1 cellular context compared by ENCODE assay signal in the genomic region with DNA sequence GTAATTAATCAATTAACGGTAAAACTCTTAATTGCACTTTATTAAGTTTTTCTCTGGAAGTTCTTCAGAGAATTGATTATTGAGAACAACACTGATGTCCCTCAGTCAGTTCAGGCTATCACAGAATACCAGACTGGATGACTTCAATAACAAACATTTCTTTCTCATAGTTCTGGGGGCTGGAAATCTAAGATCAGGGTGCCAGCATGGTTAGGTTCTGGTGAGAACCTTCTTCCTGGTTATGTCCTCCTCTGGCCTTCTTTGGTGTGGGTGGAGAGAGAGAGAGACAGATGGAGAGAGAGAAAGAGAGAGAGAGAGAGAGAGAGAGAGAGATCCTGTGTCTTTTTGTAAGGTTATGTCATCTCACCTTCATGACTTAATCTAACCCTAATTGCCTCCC.
TF ChIP-seq lines count a peak whose summit lies in the region.

No MANE protein-coding gene starts in this region.

TF ChIP-seq in K562, 482 proteins besides CTCF, POLR2A, EP300 and RAD21:
- TF ChIP-seq MTA3 (IDR thresholded peaks at IDR 0.05; ENCODE audit: borderline replicate concordance) (no peak), ATF7 (IDR thresholded peaks at IDR 0.05) (no peak), ZNF444 (CRISPR knock-in tag; IDR thresholded peaks at IDR 0.05) (no peak), TAF15 (IDR thresholded peaks at IDR 0.05; ENCODE audit: low read depth, low read length) (no peak), ARNT (IDR thresholded peaks at IDR 0.05) (no peak), FOXK1 (CRISPR knock-in tag; IDR thresholded peaks at IDR 0.05; ENCODE audit: borderline replicate concordance) (no peak), PML (IDR thresholded peaks at IDR 0.05; ENCODE audit: low read length) (no peak), RNF2 (IDR thresholded peaks at IDR 0.05) (no peak), ZNF232 (CRISPR knock-in tag; IDR thresholded peaks at IDR 0.05) (no peak), GABPA (tag; conservative IDR thresholded peaks at IDR 0.05; ENCODE audit: low read depth) (no peak), ZNF133 (CRISPR knock-in tag; IDR thresholded peaks at IDR 0.05) (no peak), EP400 (IDR thresholded peaks at IDR 0.05) (no peak), KDM4B (IDR thresholded peaks at IDR 0.05; ENCODE audit: borderline replicate concordance in 2 of 2, low read depth in 1 of 2) (no peak), RFX1 (IDR thresholded peaks at IDR 0.05) (no peak), JUN (IDR thresholded peaks at IDR 0.05; ENCODE audit: borderline replicate concordance, low read depth, low read length) (no peak), JUN (CRISPR knock-in tag; IDR thresholded peaks at IDR 0.05; ENCODE audit: borderline replicate concordance) (no peak), ARHGAP35 (IDR thresholded peaks at IDR 0.05; ENCODE audit: partially characterized antibody) (no peak)
- TF ChIP-seq, protein P1, sequence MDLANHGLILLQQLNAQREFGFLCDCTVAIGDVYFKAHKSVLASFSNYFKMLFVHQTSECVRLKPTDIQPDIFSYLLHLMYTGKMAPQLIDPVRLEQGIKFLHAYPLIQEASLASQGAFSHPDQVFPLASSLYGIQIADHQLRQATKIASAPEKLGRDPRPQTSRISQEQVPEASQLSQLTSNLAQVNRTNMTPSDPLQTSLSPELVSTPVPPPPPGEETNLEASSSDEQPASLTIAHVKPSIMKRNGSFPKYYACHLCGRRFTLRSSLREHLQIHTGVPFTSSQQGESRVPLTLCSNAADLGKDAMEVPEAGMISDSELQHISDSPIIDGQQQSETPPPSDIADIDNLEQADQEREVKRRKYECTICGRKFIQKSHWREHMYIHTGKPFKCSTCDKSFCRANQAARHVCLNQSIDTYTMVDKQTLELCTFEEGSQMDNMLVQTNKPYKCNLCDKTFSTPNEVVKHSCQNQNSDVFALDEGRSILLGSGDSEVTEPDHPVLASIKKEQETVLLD (IDR thresholded peaks at IDR 0.05) = no peak
- TF ChIP-seq, protein P2, sequence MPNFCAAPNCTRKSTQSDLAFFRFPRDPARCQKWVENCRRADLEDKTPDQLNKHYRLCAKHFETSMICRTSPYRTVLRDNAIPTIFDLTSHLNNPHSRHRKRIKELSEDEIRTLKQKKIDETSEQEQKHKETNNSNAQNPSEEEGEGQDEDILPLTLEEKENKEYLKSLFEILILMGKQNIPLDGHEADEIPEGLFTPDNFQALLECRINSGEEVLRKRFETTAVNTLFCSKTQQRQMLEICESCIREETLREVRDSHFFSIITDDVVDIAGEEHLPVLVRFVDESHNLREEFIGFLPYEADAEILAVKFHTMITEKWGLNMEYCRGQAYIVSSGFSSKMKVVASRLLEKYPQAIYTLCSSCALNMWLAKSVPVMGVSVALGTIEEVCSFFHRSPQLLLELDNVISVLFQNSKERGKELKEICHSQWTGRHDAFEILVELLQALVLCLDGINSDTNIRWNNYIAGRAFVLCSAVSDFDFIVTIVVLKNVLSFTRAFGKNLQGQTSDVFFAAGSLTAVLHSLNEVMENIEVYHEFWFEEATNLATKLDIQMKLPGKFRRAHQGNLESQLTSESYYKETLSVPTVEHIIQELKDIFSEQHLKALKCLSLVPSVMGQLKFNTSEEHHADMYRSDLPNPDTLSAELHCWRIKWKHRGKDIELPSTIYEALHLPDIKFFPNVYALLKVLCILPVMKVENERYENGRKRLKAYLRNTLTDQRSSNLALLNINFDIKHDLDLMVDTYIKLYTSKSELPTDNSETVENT (CRISPR knock-in tag; IDR thresholded peaks at IDR 0.05) = no peak
- TF ChIP-seq, protein P3, sequence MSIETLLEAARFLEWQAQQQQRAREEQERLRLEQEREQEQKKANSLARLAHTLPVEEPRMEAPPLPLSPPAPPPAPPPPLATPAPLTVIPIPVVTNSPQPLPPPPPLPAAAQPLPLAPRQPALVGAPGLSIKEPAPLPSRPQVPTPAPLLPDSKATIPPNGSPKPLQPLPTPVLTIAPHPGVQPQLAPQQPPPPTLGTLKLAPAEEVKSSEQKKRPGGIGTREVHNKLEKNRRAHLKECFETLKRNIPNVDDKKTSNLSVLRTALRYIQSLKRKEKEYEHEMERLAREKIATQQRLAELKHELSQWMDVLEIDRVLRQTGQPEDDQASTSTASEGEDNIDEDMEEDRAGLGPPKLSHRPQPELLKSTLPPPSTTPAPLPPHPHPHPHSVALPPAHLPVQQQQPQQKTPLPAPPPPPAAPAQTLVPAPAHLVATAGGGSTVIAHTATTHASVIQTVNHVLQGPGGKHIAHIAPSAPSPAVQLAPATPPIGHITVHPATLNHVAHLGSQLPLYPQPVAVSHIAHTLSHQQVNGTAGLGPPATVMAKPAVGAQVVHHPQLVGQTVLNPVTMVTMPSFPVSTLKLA (conservative IDR thresholded peaks at IDR 0.05) = no peak
- TF ChIP-seq, protein P4, sequence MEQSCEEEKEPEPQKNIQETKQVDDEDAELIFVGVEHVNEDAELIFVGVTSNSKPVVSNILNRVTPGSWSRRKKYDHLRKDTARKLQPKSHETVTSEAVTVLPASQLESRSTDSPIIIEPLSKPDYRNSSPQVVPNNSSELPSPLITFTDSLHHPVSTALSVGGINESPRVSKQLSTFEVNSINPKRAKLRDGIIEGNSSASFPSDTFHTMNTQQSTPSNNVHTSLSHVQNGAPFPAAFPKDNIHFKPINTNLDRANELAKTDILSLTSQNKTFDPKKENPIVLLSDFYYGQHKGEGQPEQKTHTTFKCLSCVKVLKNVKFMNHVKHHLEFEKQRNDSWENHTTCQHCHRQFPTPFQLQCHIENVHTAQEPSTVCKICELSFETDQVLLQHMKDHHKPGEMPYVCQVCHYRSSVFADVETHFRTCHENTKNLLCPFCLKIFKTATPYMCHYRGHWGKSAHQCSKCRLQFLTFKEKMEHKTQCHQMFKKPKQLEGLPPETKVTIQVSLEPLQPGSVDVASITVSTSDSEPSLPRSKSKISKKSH (CRISPR knock-in tag; IDR thresholded peaks at IDR 0.05) = no peak
